Comparison of ENCODE assay signal across 1 cellular context in the genomic region with DNA sequence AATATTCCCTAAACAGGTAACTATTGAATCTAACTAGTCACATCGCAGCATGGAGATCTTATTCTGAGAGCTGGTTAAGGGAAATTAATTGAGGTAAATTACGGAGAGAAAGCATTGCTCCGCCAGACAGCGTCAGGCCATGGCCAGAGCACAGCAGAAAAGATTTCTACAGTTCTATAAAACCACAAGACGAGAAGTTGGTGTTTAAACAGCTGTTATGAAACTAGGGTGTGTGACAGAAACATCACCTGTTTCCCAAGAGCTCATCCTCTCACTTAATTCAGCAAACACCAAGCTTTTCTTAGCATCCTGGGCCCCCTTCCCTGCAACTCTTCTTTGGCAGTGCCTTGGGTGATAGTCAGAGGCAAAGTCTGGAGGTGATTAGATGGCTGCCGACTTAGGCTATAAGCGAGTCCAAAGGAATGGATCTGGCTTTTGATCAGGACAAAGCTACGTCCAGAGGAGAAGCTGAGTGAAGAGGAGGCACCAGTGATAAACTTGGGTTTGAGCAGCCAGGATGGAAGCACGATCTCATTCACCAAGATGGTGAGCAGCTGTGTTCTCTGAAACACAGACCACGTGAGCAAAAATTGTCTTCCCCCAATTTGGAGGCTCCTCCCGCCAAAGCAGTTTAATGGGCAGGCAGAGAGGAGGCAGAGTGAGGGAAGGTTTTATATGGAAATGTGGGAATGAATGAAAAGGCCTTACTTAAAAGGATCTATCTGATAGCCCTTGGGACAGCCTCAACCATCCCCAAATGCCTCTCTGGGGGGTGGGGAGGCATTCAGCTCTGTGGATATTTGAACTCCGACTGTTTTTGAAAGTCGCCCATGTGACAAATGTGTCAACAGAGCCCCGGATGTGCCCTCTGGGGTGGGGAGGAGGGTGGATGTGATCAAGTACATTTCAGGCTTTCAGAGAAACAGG.
TF ChIP-seq lines count a peak whose summit lies in the region.

No MANE protein-coding gene starts in this region.

TF ChIP-seq in GM12878, 131 proteins besides CTCF, POLR2A, EP300 and RAD21 (continued from another document):
- TF ChIP-seq E2F8 (IDR thresholded peaks at IDR 0.05; ENCODE audit: low read depth, partially characterized antibody) (no peak), FOXK2 (IDR thresholded peaks at IDR 0.05) (no peak), ETV6 (conservative IDR thresholded peaks at IDR 0.05 in 1 of 2, IDR thresholded peaks at IDR 0.05 in 1 of 2; ENCODE audit: borderline replicate concordance in 1 of 2, low read depth in 1 of 2) (no peak; a peak in 1 of 4 replicates), NR2C1 (IDR thresholded peaks at IDR 0.05) (peak; percentile 47; the same call in 1 of the 2 replicates), GABPA (IDR thresholded peaks at IDR 0.05; ENCODE audit: low read depth) (no peak), ZBTB40 (IDR thresholded peaks at IDR 0.05; ENCODE audit: borderline replicate concordance) (no peak), RAD51 (IDR thresholded peaks at IDR 0.05) (peak; percentile 87), REST (IDR thresholded peaks at IDR 0.05; ENCODE audit: low read depth, low read length) (no peak), LARP7 (IDR thresholded peaks at IDR 0.05) (no peak), HCFC1 (IDR thresholded peaks at IDR 0.05; ENCODE audit: low read length) (no peak), PML (IDR thresholded peaks at IDR 0.05; ENCODE audit: low read length) (no peak), TARDBP (IDR thresholded peaks at IDR 0.05; ENCODE audit: borderline replicate concordance) (0 out of 2 replicates have a peak, but pooled peaks have one; percentile 22), CHD1 (IDR thresholded peaks at IDR 0.05; ENCODE audit: low read depth, low read length) (no peak), POU2F2 (IDR thresholded peaks at IDR 0.05; ENCODE audit: borderline replicate concordance, low read depth, low read length) (peak; percentile 47; the same call in 1 of the 3 replicates), HDAC6 (IDR thresholded peaks at IDR 0.05; ENCODE audit: unreplicated experiment) (peak; percentile 6), IKZF1 (conservative IDR thresholded peaks at IDR 0.05) (peak; percentile 79), NFXL1 (IDR thresholded peaks at IDR 0.05; ENCODE audit: borderline replicate concordance) (no peak), CREM (IDR thresholded peaks at IDR 0.05; ENCODE audit: low read depth) (peak; percentile 43; the same call in 1 of the 2 replicates), YY1 (IDR thresholded peaks at IDR 0.05; ENCODE audit: low read depth, low read length) (peak; percentile 31), BMI1 (IDR thresholded peaks at IDR 0.05; ENCODE audit: borderline replicate concordance) (0 out of 2 replicates have a peak, but pooled peaks have one; percentile 21), ZBED1 (IDR thresholded peaks at IDR 0.05; ENCODE audit: borderline replicate concordance) (no peak)
- TF ChIP-seq, protein P1, sequence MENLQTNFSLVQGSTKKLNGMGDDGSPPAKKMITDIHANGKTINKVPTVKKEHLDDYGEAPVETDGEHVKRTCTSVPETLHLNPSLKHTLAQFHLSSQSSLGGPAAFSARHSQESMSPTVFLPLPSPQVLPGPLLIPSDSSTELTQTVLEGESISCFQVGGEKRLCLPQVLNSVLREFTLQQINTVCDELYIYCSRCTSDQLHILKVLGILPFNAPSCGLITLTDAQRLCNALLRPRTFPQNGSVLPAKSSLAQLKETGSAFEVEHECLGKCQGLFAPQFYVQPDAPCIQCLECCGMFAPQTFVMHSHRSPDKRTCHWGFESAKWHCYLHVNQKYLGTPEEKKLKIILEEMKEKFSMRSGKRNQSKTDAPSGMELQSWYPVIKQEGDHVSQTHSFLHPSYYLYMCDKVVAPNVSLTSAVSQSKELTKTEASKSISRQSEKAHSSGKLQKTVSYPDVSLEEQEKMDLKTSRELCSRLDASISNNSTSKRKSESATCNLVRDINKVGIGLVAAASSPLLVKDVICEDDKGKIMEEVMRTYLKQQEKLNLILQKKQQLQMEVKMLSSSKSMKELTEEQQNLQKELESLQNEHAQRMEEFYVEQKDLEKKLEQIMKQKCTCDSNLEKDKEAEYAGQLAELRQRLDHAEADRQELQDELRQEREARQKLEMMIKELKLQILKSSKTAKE (IDR thresholded peaks at IDR 0.05; ENCODE audit: low read depth, poor library complexity, severe bottlenecking), result peak; percentile 64
- TF ChIP-seq, protein P2, sequence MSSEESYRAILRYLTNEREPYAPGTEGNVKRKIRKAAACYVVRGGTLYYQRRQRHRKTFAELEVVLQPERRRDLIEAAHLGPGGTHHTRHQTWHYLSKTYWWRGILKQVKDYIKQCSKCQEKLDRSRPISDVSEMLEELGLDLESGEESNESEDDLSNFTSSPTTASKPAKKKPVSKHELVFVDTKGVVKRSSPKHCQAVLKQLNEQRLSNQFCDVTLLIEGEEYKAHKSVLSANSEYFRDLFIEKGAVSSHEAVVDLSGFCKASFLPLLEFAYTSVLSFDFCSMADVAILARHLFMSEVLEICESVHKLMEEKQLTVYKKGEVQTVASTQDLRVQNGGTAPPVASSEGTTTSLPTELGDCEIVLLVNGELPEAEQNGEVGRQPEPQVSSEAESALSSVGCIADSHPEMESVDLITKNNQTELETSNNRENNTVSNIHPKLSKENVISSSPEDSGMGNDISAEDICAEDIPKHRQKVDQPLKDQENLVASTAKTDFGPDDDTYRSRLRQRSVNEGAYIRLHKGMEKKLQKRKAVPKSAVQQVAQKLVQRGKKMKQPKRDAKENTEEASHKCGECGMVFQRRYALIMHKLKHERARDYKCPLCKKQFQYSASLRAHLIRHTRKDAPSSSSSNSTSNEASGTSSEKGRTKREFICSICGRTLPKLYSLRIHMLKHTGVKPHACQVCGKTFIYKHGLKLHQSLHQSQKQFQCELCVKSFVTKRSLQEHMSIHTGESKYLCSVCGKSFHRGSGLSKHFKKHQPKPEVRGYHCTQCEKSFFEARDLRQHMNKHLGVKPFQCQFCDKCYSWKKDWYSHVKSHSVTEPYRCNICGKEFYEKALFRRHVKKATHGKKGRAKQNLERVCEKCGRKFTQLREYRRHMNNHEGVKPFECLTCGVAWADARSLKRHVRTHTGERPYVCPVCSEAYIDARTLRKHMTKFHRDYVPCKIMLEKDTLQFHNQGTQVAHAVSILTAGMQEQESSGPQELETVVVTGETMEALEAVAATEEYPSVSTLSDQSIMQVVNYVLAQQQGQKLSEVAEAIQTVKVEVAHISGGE (CRISPR knock-in tag; IDR thresholded peaks at IDR 0.05), result no peak
